ENCODE assay signal across 12 cellular contexts in genomic region chr1:63326473-63327380, GRCh38. TPM values are rescaled to one million over a fixed set of nuclear protein-coding genes. Genes with fewer than 3 reads are reported as not detected.
A peak's percentile ranks its signal among the peaks of the same experiment; 100 is the strongest.
DNase-seq lines count a peak whose midpoint lies in the region; ATAC-seq, FAIRE-seq and TF ChIP-seq lines count a peak whose summit lies in the region.
"Had no signal": no experiment of that assay in that cellular context is flagged by ENCODE, and none has a peak within 500 bp of the region (broad histone marks: within the 10 kb centered on the region; RNA-seq: fewer than 3 reads in every experiment).

No MANE protein-coding gene starts in this region.

- H3K9me3 ChIP-seq in ectodermal cell (ENCODE audit: control insufficient read depth, low read length) = no peaks in the 10 kb centered on the region
- H3K9me3 ChIP-seq in psoas muscle = no peaks in the 10 kb centered on the region
- peaks cover 0 to 24% (median 2%) of the 10 kb centered on the region in 4 donors for H3K9me3 ChIP-seq in stomach

- no peak for TF ChIP-seq EP300 in stomach (IDR thresholded peaks at IDR 0.05)

- H3K4me3 Mint-ChIP-seq in activated T-cell treated with anti-CD3 and anti-CD28 coated beads, Interleukin-2, amount 50 U/mL, for 4 hours = no peak overlapping the region

- peaks cover 25% of the 10 kb centered on the region for H3K4me1 Mint-ChIP-seq in activated T-cell treated with anti-CD3 and anti-CD28 coated beads, Interleukin-2, amount 50 U/mL, for 4 hours (ENCODE audit: low read depth)

- H3K27me3 ChIP-seq in ectodermal cell (ENCODE audit: control insufficient read depth, insufficient read depth, low read length, poor library complexity, severe bottlenecking) (peaks cover 100% of the 10 kb centered on the region), psoas muscle (ENCODE audit: insufficient read depth in 3 of 3, low read length in 2 of 3) (peaks cover 3 to 99% (median 64%) of the 10 kb centered on the region in 3 donors), stomach (peaks cover 58 to 100% (median 99%) of the 10 kb centered on the region in 3 donors)

- H3K36me3 ChIP-seq in ectodermal cell (ENCODE audit: control insufficient read depth, insufficient read depth, low read length) = no peaks in the 10 kb centered on the region
- H3K36me3 ChIP-seq in psoas muscle (ENCODE audit: insufficient read depth in 1 of 2, low read depth in 1 of 2) = no peaks in the 10 kb centered on the region
- no peaks in the 10 kb centered on the region for H3K36me3 ChIP-seq in stomach

- DNase-seq in activated T-cell treated with anti-CD3 and anti-CD28 coated beads for 48 hours (ENCODE audit: low read depth) = peak; percentile 22
- no peak for DNase-seq in activated T-cell treated with anti-CD3 and anti-CD28 coated beads, Interleukin-2, amount 50 U/mL, for 4 hours
- DNase-seq in NCI-H2227 treated with DMSO at 0.1 percent for 48 hours (lab: John Stamatoyannopoulos, UW) = peak; percentile 53
- DNase-seq in psoas muscle = no peak
- DNase-seq in urothelium cell line (ENCODE audit: low spot score) = no peak
- DNase-seq in stomach = no peak
- DNase-seq: activated naive CD4-positive, alpha-beta T cell treated with anti-CD3 and anti-CD28 coated beads, Interleukin-2, amount 50 U/mL, for 16 hours had no signal

- peak overlapping the region; percentile 25 for H3K4me3 ChIP-seq in ectodermal cell (ENCODE audit: insufficient read depth, low read depth, low read length)
- peak overlapping the region; percentile 12 for H3K4me3 ChIP-seq in psoas muscle
- H3K4me3 ChIP-seq in stomach = no peak overlapping the region

- H3K9me3 Mint-ChIP-seq in activated T-cell treated with anti-CD3 and anti-CD28 coated beads, Interleukin-2, amount 50 U/mL, for 4 hours = peaks cover 11% of the 10 kb centered on the region

- peaks cover 70% of the 10 kb centered on the region for H3K27me3 Mint-ChIP-seq in activated T-cell treated with anti-CD3 and anti-CD28 coated beads, Interleukin-2, amount 50 U/mL, for 4 hours (ENCODE audit: low read depth)

- H3K36me3 Mint-ChIP-seq in activated T-cell treated with anti-CD3 and anti-CD28 coated beads, Interleukin-2, amount 50 U/mL, for 4 hours (ENCODE audit: insufficient read depth) = peaks cover 3% of the 10 kb centered on the region

- FAIRE-seq in urothelium cell line (lab: Jason Lieb, UNC) = no peak
- FAIRE-seq: islet of Langerhans had no signal

- H3K4me1 ChIP-seq in ectodermal cell (ENCODE audit: control insufficient read depth, insufficient read depth, low read length) (peaks cover 4% of the 10 kb centered on the region), psoas muscle (peaks cover 11% of the 10 kb centered on the region), stomach (peaks cover 29 to 56% (median 44%) of the 10 kb centered on the region in 4 donors)

- 2 to 3% methylated on average over 35 to 37 of the region's 37 CpGs for WGBS in ectodermal cell, 2 experiments
- 12 to 16% (median 14%) methylated on average over 37 of the region's 37 CpGs for WGBS in psoas muscle, 3 donors
- 9 to 17% (median 13%) methylated on average over 34 to 37 of the region's 37 CpGs for WGBS in stomach, 5 donors

- no peak for ATAC-seq in activated T-cell treated with anti-CD3 and anti-CD28 coated beads, Interleukin-2, amount 50 U/mL, for 4 hours
- ATAC-seq in psoas muscle (no peak), GM21529 (IDR thresholded peaks at IDR 0.05; ENCODE audit: unreplicated experiment) (no peak)

- TF ChIP-seq CTCF in psoas muscle (IDR thresholded peaks at IDR 0.05) = no peak
- TF ChIP-seq CTCF in stomach (IDR thresholded peaks at IDR 0.05) = no peak

- TF ChIP-seq POLR2A in stomach (IDR thresholded peaks at IDR 0.05) = no peak

- intact Hi-C loops in psoas muscle (cut with DNase I) (loop anchor here in 1 of 2 donors (10.0 kb wide), 1 partner anchor 118 kb away; no protein-coding TSS in a partner anchor), stomach (cut with DNase I; ENCODE audit: low total_unique reads) (no loop called here)

- H3K27ac ChIP-seq in ectodermal cell (ENCODE audit: insufficient read depth, low read depth, low read length, poor library complexity, severe bottlenecking) (no peak overlapping the region), psoas muscle (no peak overlapping the region), stomach (no peak overlapping the region)
- H3K27ac ChIP-seq: BLaER1 treated with 17β-estradiol and CSF1 and Interleukin-3, amounts not matched to agents 10 nM and 100 nM; HL-60 had no signal

RNA-seq across cellular contexts. Expression of gene FOXD3, which starts 4.4 kb away (rescaled TPM):
- total RNA-seq in activated T-cell treated with anti-CD3 and anti-CD28 coated beads, Interleukin-2, amount 50 U/mL, for 4 hours = not detected
- polyA plus RNA-seq in ectodermal cell (2013, experiment 1 of 4) = 38.9 TPM
- 36.6 TPM for polyA plus RNA-seq in ectodermal cell (2013, experiment 2 of 4)
- 37.0 TPM for polyA plus RNA-seq in ectodermal cell (2013, experiment 3 of 4)
- polyA plus RNA-seq in ectodermal cell (2013, experiment 4 of 4) = 37.0 TPM
- total RNA-seq in psoas muscle (1 to 10 TPM in 1 of 4 donors, under 1 TPM in 3; 0.56 to 1.2 (median 0.77) TPM), stomach (1 to 10 TPM in 1 of 5 donors, under 1 TPM in 1, not detected in 3; 0.92 to 1.2 TPM)
- polyA plus RNA-seq in psoas muscle (under 1 TPM; 0.13 to 0.48 (median 0.24) TPM), stomach (under 1 TPM in 1 of 3 donors, not detected in 2; 0.48 TPM)

RNA-seq across cellular contexts. Expression of gene ALG6, which starts 40.7 kb away (rescaled TPM):
- total RNA-seq in activated T-cell treated with anti-CD3 and anti-CD28 coated beads, Interleukin-2, amount 50 U/mL, for 4 hours = 10 to 100 TPM; 13.8 to 16.6 (median 15.3) TPM
- polyA plus RNA-seq in ectodermal cell (2013, experiment 1 of 4) = 30.6 TPM
- 29.3 TPM for polyA plus RNA-seq in ectodermal cell (2013, experiment 2 of 4)
- 25.1 TPM for polyA plus RNA-seq in ectodermal cell (2013, experiment 3 of 4)
- polyA plus RNA-seq in ectodermal cell (2013, experiment 4 of 4) = 25.3 TPM
- 1 to 10 TPM; 3.3 to 4.9 (median 4.2) TPM for total RNA-seq in psoas muscle
- 1 to 10 TPM; 3.5 to 6.9 (median 6.9) TPM for polyA plus RNA-seq in psoas muscle
- total RNA-seq in stomach = 10 to 100 TPM in 4 of 5 donors, 1 to 10 TPM in 1; 8.5 to 32.7 (median 10.4) TPM
- 10 to 100 TPM in 1 of 3 donors, 1 to 10 TPM in 2; 3.6 to 13.1 (median 4.0) TPM for polyA plus RNA-seq in stomach

Comparison
In these comparisons a context has a peak if more than half of its experiments do, and no peak if none do; other contexts are left out.
1. DNase-seq: peak in activated T-cell treated with anti-CD3 and anti-CD28 coated beads for 48 hours (single experiment) and NCI-H2227 treated with DMSO at 0.1 percent for 48 hours (single experiment); none in activated T-cell treated with anti-CD3 and anti-CD28 coated beads, Interleukin-2, amount 50 U/mL, for 4 hours (single experiment), psoas muscle (0 of 2), urothelium cell line (single experiment) and stomach (single experiment).
2. H3K4me3 ChIP-seq: peak in ectodermal cell (single experiment) and psoas muscle (single experiment); none in stomach (0 of 4).